1 cellular context compared by ENCODE assay signal in the genomic region with DNA sequence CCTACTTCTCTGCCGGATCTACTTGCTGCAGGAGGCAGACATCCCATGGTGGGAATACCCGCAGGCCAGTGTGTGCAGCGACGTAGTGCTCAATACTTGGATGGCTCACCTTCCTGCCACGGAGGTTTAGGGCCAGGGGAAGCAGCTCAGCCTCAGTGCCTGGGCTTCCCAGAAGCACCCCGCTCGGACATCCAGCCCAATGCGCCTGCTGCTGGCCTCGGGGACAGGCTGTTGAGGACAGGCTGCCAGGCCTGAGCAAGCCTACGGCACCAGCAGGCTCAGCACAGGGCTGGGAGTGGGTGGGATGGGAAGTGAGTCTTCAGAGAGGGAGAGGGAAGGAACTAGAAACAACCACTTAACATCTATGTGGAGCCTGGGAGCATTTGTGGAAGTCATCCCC.
TF ChIP-seq lines count a peak whose summit lies in the region.

No MANE protein-coding gene starts in this region.

TF ChIP-seq in GM23338, 12 proteins besides CTCF, POLR2A, EP300 and RAD21 (continued from another document):
- TF ChIP-seq, protein P1, sequence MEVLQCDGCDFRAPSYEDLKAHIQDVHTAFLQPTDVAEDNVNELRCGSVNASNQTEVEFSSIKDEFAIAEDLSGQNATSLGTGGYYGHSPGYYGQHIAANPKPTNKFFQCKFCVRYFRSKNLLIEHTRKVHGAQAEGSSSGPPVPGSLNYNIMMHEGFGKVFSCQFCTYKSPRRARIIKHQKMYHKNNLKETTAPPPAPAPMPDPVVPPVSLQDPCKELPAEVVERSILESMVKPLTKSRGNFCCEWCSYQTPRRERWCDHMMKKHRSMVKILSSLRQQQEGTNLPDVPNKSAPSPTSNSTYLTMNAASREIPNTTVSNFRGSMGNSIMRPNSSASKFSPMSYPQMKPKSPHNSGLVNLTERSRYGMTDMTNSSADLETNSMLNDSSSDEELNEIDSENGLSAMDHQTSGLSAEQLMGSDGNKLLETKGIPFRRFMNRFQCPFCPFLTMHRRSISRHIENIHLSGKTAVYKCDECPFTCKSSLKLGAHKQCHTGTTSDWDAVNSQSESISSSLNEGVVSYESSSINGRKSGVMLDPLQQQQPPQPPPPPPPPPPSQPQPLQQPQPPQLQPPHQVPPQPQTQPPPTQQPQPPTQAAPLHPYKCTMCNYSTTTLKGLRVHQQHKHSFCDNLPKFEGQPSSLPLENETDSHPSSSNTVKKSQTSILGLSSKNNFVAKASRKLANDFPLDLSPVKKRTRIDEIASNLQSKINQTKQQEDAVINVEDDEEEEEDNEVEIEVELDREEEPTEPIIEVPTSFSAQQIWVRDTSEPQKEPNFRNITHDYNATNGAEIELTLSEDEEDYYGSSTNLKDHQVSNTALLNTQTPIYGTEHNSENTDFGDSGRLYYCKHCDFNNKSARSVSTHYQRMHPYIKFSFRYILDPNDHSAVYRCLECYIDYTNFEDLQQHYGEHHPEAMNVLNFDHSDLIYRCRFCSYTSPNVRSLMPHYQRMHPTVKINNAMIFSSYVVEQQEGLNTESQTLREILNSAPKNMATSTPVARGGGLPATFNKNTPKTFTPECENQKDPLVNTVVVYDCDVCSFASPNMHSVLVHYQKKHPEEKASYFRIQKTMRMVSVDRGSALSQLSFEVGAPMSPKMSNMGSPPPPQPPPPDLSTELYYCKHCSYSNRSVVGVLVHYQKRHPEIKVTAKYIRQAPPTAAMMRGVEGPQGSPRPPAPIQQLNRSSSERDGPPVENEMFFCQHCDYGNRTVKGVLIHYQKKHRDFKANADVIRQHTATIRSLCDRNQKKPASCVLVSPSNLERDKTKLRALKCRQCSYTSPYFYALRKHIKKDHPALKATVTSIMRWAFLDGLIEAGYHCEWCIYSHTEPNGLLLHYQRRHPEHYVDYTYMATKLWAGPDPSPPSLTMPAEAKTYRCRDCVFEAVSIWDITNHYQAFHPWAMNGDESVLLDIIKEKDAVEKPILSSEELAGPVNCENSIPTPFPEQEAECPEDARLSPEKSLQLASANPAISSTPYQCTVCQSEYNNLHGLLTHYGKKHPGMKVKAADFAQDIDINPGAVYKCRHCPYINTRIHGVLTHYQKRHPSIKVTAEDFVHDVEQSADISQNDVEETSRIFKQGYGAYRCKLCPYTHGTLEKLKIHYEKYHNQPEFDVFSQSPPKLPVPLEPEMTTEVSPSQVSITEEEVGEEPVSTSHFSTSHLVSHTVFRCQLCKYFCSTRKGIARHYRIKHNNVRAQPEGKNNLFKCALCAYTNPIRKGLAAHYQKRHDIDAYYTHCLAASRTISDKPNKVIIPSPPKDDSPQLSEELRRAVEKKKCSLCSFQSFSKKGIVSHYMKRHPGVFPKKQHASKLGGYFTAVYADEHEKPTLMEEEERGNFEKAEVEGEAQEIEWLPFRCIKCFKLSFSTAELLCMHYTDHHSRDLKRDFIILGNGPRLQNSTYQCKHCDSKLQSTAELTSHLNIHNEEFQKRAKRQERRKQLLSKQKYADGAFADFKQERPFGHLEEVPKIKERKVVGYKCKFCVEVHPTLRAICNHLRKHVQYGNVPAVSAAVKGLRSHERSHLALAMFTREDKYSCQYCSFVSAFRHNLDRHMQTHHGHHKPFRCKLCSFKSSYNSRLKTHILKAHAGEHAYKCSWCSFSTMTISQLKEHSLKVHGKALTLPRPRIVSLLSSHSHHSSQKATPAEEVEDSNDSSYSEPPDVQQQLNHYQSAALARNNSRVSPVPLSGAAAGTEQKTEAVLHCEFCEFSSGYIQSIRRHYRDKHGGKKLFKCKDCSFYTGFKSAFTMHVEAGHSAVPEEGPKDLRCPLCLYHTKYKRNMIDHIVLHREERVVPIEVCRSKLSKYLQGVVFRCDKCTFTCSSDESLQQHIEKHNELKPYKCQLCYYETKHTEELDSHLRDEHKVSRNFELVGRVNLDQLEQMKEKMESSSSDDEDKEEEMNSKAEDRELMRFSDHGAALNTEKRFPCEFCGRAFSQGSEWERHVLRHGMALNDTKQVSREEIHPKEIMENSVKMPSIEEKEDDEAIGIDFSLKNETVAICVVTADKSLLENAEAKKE (CRISPR knock-in tag; IDR thresholded peaks at IDR 0.05), result no peak
- TF ChIP-seq EZH2 (IDR thresholded peaks at IDR 0.05; ENCODE audit: low read depth, unreplicated experiment), result no peak
- no peak for TF ChIP-seq EZH2phosphoT487 (IDR thresholded peaks at IDR 0.05; ENCODE audit: unreplicated experiment)
- no peak for TF ChIP-seq JUNB (IDR thresholded peaks at IDR 0.05; ENCODE audit: unreplicated experiment)
- TF ChIP-seq, protein P2, sequence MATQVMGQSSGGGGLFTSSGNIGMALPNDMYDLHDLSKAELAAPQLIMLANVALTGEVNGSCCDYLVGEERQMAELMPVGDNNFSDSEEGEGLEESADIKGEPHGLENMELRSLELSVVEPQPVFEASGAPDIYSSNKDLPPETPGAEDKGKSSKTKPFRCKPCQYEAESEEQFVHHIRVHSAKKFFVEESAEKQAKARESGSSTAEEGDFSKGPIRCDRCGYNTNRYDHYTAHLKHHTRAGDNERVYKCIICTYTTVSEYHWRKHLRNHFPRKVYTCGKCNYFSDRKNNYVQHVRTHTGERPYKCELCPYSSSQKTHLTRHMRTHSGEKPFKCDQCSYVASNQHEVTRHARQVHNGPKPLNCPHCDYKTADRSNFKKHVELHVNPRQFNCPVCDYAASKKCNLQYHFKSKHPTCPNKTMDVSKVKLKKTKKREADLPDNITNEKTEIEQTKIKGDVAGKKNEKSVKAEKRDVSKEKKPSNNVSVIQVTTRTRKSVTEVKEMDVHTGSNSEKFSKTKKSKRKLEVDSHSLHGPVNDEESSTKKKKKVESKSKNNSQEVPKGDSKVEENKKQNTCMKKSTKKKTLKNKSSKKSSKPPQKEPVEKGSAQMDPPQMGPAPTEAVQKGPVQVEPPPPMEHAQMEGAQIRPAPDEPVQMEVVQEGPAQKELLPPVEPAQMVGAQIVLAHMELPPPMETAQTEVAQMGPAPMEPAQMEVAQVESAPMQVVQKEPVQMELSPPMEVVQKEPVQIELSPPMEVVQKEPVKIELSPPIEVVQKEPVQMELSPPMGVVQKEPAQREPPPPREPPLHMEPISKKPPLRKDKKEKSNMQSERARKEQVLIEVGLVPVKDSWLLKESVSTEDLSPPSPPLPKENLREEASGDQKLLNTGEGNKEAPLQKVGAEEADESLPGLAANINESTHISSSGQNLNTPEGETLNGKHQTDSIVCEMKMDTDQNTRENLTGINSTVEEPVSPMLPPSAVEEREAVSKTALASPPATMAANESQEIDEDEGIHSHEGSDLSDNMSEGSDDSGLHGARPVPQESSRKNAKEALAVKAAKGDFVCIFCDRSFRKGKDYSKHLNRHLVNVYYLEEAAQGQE (IDR thresholded peaks at IDR 0.05; ENCODE audit: unreplicated experiment), result no peak
- TF ChIP-seq ZNF331 (CRISPR knock-in tag; IDR thresholded peaks at IDR 0.05; ENCODE audit: low read depth), result no peak
